In the genomic region with DNA sequence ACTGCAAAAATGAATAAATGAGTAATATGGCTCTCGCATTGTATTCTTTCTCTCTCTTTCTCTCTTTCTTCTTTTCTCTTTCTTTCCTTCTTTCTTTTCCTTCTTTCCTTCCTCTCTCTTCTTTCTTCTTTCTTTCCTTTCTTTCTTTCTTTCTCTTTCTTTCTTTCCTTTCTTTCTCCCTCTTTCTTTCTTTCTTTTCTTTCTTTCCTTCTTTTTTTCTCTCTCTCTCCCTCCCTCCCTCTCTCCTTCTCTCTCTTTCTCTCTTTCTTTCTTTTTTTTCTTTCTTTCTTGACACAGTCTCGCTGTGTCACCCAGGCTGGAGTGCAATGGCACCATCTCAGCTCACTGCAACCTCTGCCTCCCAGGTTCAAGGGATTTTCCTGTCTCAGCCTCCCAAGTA, we compare ENCODE assay signal across 25 cellular contexts.
"Had no signal": no experiment of that assay in that cellular context is flagged by ENCODE, and none has a peak within 500 bp of the region (broad histone marks: within the 10 kb centered on the region; RNA-seq: fewer than 3 reads in every experiment).

No MANE protein-coding gene starts in this region.

- H3K4me3 ChIP-seq: neural progenitor cell, ovary, psoas muscle, skin epidermis, smooth muscle cell, spleen, stomach, thoracic aorta, thyroid gland, transverse colon, upper lobe of right lung, uterus had no signal

- H3K79me2 ChIP-seq: parathyroid adenoma had no signal

- H3K4me2 ChIP-seq: neural progenitor cell, smooth muscle cell had no signal

- H2AFZ ChIP-seq: neural progenitor cell, parathyroid adenoma had no signal

- H3K36me3 ChIP-seq: neural progenitor cell, ovary, spleen, stomach, thoracic aorta, thyroid gland, transverse colon, upper lobe of right lung, uterus had no signal

- H3K9me3 ChIP-seq: ovary, psoas muscle, thoracic aorta, thyroid gland, transverse colon, upper lobe of right lung, uterus had no signal

- H3K4me1 ChIP-seq: neural progenitor cell, parathyroid adenoma, psoas muscle, spleen, stomach, transverse colon, upper lobe of right lung, uterus had no signal

- H3K27me3 ChIP-seq: neural progenitor cell, ovary, spleen, stomach, thyroid gland, transverse colon, upper lobe of right lung, uterus had no signal

- H3K27ac ChIP-seq: neural progenitor cell, ovary, parathyroid adenoma, psoas muscle, skin epidermis, spleen, stomach, thoracic aorta, thyroid gland, transverse colon, upper lobe of right lung, uterus had no signal

- ATAC-seq: naive thymus-derived CD4-positive, alpha-beta T cell; natural killer cell; psoas muscle; right cardiac atrium; sciatic nerve; stimulated activated effector memory CD8-positive, alpha-beta T cell treated with anti-CD3 and anti-CD28 coated beads, Interleukin-12 subunit alpha, Interleukin-12 subunit beta, amount 100 ng/mL, for 72 hours; stimulated activated naive B cell treated with anti-CD40 and anti-IgM and Interleukin-4, amounts not matched to agents 10 μg/mL and 1 μg/mL and 100 μg/mL, for 72 hours; upper lobe of right lung had no signal

- DNase-seq: naive thymus-derived CD4-positive, alpha-beta T cell; natural killer cell; occipital lobe; ovary; posterior cingulate gyrus; psoas muscle; right cardiac atrium; spleen; stimulated activated CD4-positive, alpha-beta T cell treated with anti-CD3 and anti-CD28 coated beads, Interleukin-12 subunit alpha, Interleukin-12 subunit beta, amount 100 ng/mL, for 4 hours; stimulated activated CD4-positive, alpha-beta T cell treated with anti-CD3 and anti-CD28 coated beads, Interleukin-1b, Interleukin-23, amount 100 ng/mL, for 48 hours; stimulated activated CD4-positive, alpha-beta T cell treated with anti-CD3 and anti-CD28 coated beads, Interleukin-4, amount 100 ng/mL, for 24 hours; stimulated activated naive B cell treated with anti-CD40 and anti-IgM and Interleukin-4, amounts not matched to agents 10 μg/mL and 1 μg/mL and 100 μg/mL, for 72 hours; stimulated activated naive CD4-positive, alpha-beta T cell treated with Interleukin-2 at 50 U/mL for 16 hours; stomach; thyroid gland; transverse colon; upper lobe of right lung; uterus had no signal

- H3K9ac ChIP-seq: neural progenitor cell, parathyroid adenoma had no signal
